In genomic region chr10:103546401-103546800, GRCh38 we compare ENCODE assay signal across 15 cellular contexts. TPM values are rescaled to one million over a fixed set of nuclear protein-coding genes. Genes with fewer than 3 reads are reported as not detected.
"Had no signal": no experiment of that assay in that cellular context is flagged by ENCODE, and none has a peak within 500 bp of the region (broad histone marks: within the 10 kb centered on the region; RNA-seq: fewer than 3 reads in every experiment).

No MANE protein-coding gene starts in this region.

- H3K4me3 ChIP-seq: gastroesophageal sphincter, testis had no signal

- H3K36me3 ChIP-seq: gastroesophageal sphincter had no signal

- H3K27me3 ChIP-seq: gastroesophageal sphincter, testis had no signal

- ATAC-seq: gastroesophageal sphincter had no signal

- H3K9me3 ChIP-seq: gastroesophageal sphincter, testis had no signal

- DNase-seq: activated CD4-positive, alpha-beta memory T cell treated with anti-CD3 and anti-CD28 coated beads for 36 hours; activated CD8-positive, alpha-beta memory T cell treated with anti-CD3 and anti-CD28 coated beads, Interleukin-2, amount 50 U/mL, for 4 hours; activated naive CD4-positive, alpha-beta T cell treated with anti-CD3 and anti-CD28 coated beads for 36 hours; caudate nucleus; cortex of kidney; effector CD8-positive, alpha-beta T cell; kidney; mesendoderm; nephron progenitor cell; stimulated activated CD4-positive, alpha-beta T cell treated with anti-CD3 and anti-CD28 coated beads, Interleukin-2, amount 100 ng/mL, for 48 hours; stimulated activated CD8-positive, alpha-beta memory T cell treated with anti-CD3 and anti-CD28 coated beads, Interleukin-4, amount 100 ng/mL, for 48 hours; T1000; testis had no signal

- H3K27ac ChIP-seq: gastroesophageal sphincter, testis had no signal

RNA-seq across cellular contexts. Expression of gene NEURL1, which starts 52.9 kb away (rescaled TPM):
- total RNA-seq: fibroblast of lung had no signal
